In genomic region chr13:67148219-67148583, GRCh38 we compare ENCODE assay signal across 13 cellular contexts.
DNase-seq lines count a peak whose midpoint lies in the region; ATAC-seq and TF ChIP-seq lines count a peak whose summit lies in the region.
"Had no signal": no experiment of that assay in that cellular context is flagged by ENCODE, and none has a peak within 500 bp of the region (broad histone marks: within the 10 kb centered on the region; RNA-seq: fewer than 3 reads in every experiment).

No MANE protein-coding gene starts in this region.

- H3K27ac ChIP-seq in GM23338 (ENCODE audit: low read depth) (no peak overlapping the region), heart right ventricle (peak overlapping the region in 9 of 10 donors; percentile 38 to 85 (median 79))
- H3K27ac ChIP-seq: transverse colon had no signal

- ATAC-seq in GM23338 (no peak), heart right ventricle (peak in 4 of 8 donors; percentile 34 to 49 (median 46)), GM19455 (IDR thresholded peaks at IDR 0.05; ENCODE audit: unreplicated experiment) (no peak)
- ATAC-seq: natural killer cell had no signal

- intact Hi-C loops in heart right ventricle (cut with DNase I), result loop anchor here in 2 of 10 donors (5.0 kb wide), 2 partner anchors 66 to 74 kb away; no protein-coding TSS in a partner anchor
- intact Hi-C loops in activated CD4-positive, alpha-beta T cell treated with anti-CD3 and anti-CD28 coated beads, Interleukin-2, amount 10 ng/mL, durations not matched to agents 24 days and 14 days (cut with micrococcal nuclease), result no loop called here

- no peaks in the 10 kb centered on the region for H3K9me3 Mint-ChIP-seq in GM23338
- no peaks in the 10 kb centered on the region for H3K9me3 Mint-ChIP-seq in activated CD4-positive, alpha-beta T cell treated with anti-CD3 and anti-CD28 coated beads, Interleukin-2, amount 10 ng/mL, durations not matched to agents 24 days and 14 days
- H3K9me3 Mint-ChIP-seq: natural killer cell; T-helper 2 cell treated with Interferon-gamma antibody and Interleukin-4, amounts not matched to agents 5 μg/mL and 100 μg/mL, for 36 hours had no signal

- H3K4me3 ChIP-seq in GM23338, result no peak overlapping the region
- H3K4me3 ChIP-seq in heart right ventricle, result peak overlapping the region in 1 of 10 donors; percentile 29
- H3K4me3 ChIP-seq in retinal pigment epithelial cell (ENCODE audit: low read length), result no peak overlapping the region
- H3K4me3 ChIP-seq: transverse colon had no signal

- H3K4me3 Mint-ChIP-seq in GM23338, result no peak overlapping the region
- H3K4me3 Mint-ChIP-seq in activated CD4-positive, alpha-beta T cell treated with anti-CD3 and anti-CD28 coated beads, Interleukin-2, amount 10 ng/mL, durations not matched to agents 24 days and 14 days, result no peak overlapping the region
- H3K4me3 Mint-ChIP-seq: natural killer cell; T-helper 2 cell treated with Interferon-gamma antibody and Interleukin-4, amounts not matched to agents 5 μg/mL and 100 μg/mL, for 36 hours had no signal

- H3K9me2 ChIP-seq in GM23338 (ENCODE audit: insufficient read depth), result no peaks in the 10 kb centered on the region

- H3K79me2 ChIP-seq in GM23338 (replicated peaks; ENCODE audit: insufficient read depth), result no peaks in the 10 kb centered on the region

- no peaks in the 10 kb centered on the region for H3F3A ChIP-seq in GM23338 (replicated peaks; ENCODE audit: low read depth)

- no peaks in the 10 kb centered on the region for H4K20me1 ChIP-seq in GM23338 (replicated peaks; ENCODE audit: insufficient read depth)

- H3K36me3 ChIP-seq in GM23338 (ENCODE audit: insufficient read depth) (no peaks in the 10 kb centered on the region), heart right ventricle (no peaks in the 10 kb centered on the region)
- H3K36me3 ChIP-seq: transverse colon had no signal

- H3K27me3 Mint-ChIP-seq in GM23338 (ENCODE audit: insufficient read depth, low read depth, poor library complexity), result no peaks in the 10 kb centered on the region
- no peaks in the 10 kb centered on the region for H3K27me3 Mint-ChIP-seq in activated CD4-positive, alpha-beta T cell treated with anti-CD3 and anti-CD28 coated beads, Interleukin-2, amount 10 ng/mL, durations not matched to agents 24 days and 14 days

- no peaks in the 10 kb centered on the region for H3K9me3 ChIP-seq in heart right ventricle
- H3K9me3 ChIP-seq: transverse colon had no signal

- no peak overlapping the region for H2AFZ ChIP-seq in GM23338

- H3K27me3 ChIP-seq in GM23338 (ENCODE audit: insufficient read depth), result no peaks in the 10 kb centered on the region
- no peaks in the 10 kb centered on the region for H3K27me3 ChIP-seq in heart right ventricle
- H3K27me3 ChIP-seq: transverse colon had no signal

- H3K36me3 Mint-ChIP-seq in GM23338 (ENCODE audit: low read depth), result no peaks in the 10 kb centered on the region
- H3K36me3 Mint-ChIP-seq in activated CD4-positive, alpha-beta T cell treated with anti-CD3 and anti-CD28 coated beads, Interleukin-2, amount 10 ng/mL, durations not matched to agents 24 days and 14 days (ENCODE audit: low read depth), result no peaks in the 10 kb centered on the region
- H3K36me3 Mint-ChIP-seq: natural killer cell had no signal

- 0 out of 2 replicates have a peak overlapping the region, but pooled peaks have one; percentile 10 for H3K4me2 ChIP-seq in GM23338

- no peak for DNase-seq in GM23338 (ENCODE audit: low spot score)
- peak; percentile 54 for DNase-seq in amniotic epithelial cell (ENCODE audit: low read depth)
- no peak for DNase-seq in heart right ventricle
- peak; percentile 32 for DNase-seq in retinal pigment epithelial cell (ENCODE audit: low read depth)
- DNase-seq in activated CD4-positive, alpha-beta T cell treated with anti-CD3 and anti-CD28 coated beads, Interleukin-2, amount 10 ng/mL, durations not matched to agents 24 days and 14 days, result no peak
- no peak for DNase-seq in NCI-H1930 (lab: John Stamatoyannopoulos, UW)
- DNase-seq in DMS53 treated with DMSO at 0.1 percent for 48 hours (lab: John Stamatoyannopoulos, UW; ENCODE audit: unreplicated experiment), result no peak
- DNase-seq: anterior cingulate cortex, natural killer cell, NCI-H774, transverse colon had no signal

- 24 to 25% methylated on average over 1 of the region's 1 CpG for WGBS in heart right ventricle, 2 donors

- TF ChIP-seq CTCF in GM23338 (conservative IDR thresholded peaks at IDR 0.05; ENCODE audit: low read depth in 2 of 2) (no peak), heart right ventricle (IDR thresholded peaks at IDR 0.05) (no peak), retinal pigment epithelial cell (conservative IDR thresholded peaks at IDR 0.05; ENCODE audit: low read depth, low read length) (no peak)

- H3K4me1 Mint-ChIP-seq in GM23338, result peaks cover 26% of the 10 kb centered on the region
- H3K4me1 Mint-ChIP-seq in activated CD4-positive, alpha-beta T cell treated with anti-CD3 and anti-CD28 coated beads, Interleukin-2, amount 10 ng/mL, durations not matched to agents 24 days and 14 days, result no peaks in the 10 kb centered on the region
- H3K4me1 Mint-ChIP-seq: natural killer cell had no signal

- H3K27ac Mint-ChIP-seq in GM23338, result no peak overlapping the region
- H3K27ac Mint-ChIP-seq in activated CD4-positive, alpha-beta T cell treated with anti-CD3 and anti-CD28 coated beads, Interleukin-2, amount 10 ng/mL, durations not matched to agents 24 days and 14 days, result no peak overlapping the region
- H3K27ac Mint-ChIP-seq: natural killer cell; T-helper 2 cell treated with Interferon-gamma antibody and Interleukin-4, amounts not matched to agents 5 μg/mL and 100 μg/mL, for 36 hours had no signal

- peaks cover 14% of the 10 kb centered on the region for H3K4me1 ChIP-seq in GM23338 (ENCODE audit: insufficient read depth)
- peaks cover 0 to 54% (median 31%) of the 10 kb centered on the region in 9 donors for H3K4me1 ChIP-seq in heart right ventricle

TF ChIP-seq in GM23338, 12 proteins besides CTCF, POLR2A, EP300 and RAD21:
- TF ChIP-seq, protein P1, sequence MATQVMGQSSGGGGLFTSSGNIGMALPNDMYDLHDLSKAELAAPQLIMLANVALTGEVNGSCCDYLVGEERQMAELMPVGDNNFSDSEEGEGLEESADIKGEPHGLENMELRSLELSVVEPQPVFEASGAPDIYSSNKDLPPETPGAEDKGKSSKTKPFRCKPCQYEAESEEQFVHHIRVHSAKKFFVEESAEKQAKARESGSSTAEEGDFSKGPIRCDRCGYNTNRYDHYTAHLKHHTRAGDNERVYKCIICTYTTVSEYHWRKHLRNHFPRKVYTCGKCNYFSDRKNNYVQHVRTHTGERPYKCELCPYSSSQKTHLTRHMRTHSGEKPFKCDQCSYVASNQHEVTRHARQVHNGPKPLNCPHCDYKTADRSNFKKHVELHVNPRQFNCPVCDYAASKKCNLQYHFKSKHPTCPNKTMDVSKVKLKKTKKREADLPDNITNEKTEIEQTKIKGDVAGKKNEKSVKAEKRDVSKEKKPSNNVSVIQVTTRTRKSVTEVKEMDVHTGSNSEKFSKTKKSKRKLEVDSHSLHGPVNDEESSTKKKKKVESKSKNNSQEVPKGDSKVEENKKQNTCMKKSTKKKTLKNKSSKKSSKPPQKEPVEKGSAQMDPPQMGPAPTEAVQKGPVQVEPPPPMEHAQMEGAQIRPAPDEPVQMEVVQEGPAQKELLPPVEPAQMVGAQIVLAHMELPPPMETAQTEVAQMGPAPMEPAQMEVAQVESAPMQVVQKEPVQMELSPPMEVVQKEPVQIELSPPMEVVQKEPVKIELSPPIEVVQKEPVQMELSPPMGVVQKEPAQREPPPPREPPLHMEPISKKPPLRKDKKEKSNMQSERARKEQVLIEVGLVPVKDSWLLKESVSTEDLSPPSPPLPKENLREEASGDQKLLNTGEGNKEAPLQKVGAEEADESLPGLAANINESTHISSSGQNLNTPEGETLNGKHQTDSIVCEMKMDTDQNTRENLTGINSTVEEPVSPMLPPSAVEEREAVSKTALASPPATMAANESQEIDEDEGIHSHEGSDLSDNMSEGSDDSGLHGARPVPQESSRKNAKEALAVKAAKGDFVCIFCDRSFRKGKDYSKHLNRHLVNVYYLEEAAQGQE (IDR thresholded peaks at IDR 0.05; ENCODE audit: unreplicated experiment), result no peak
- TF ChIP-seq, protein P2, sequence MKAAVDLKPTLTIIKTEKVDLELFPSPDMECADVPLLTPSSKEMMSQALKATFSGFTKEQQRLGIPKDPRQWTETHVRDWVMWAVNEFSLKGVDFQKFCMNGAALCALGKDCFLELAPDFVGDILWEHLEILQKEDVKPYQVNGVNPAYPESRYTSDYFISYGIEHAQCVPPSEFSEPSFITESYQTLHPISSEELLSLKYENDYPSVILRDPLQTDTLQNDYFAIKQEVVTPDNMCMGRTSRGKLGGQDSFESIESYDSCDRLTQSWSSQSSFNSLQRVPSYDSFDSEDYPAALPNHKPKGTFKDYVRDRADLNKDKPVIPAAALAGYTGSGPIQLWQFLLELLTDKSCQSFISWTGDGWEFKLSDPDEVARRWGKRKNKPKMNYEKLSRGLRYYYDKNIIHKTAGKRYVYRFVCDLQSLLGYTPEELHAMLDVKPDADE (IDR thresholded peaks at IDR 0.05), result no peak
- TF ChIP-seq POLR2AphosphoS5 (IDR thresholded peaks at IDR 0.05; ENCODE audit: low read depth) (no peak), ZNF331 (CRISPR knock-in tag; IDR thresholded peaks at IDR 0.05; ENCODE audit: low read depth) (no peak), EZH2 (IDR thresholded peaks at IDR 0.05; ENCODE audit: low read depth, unreplicated experiment) (no peak), JUNB (IDR thresholded peaks at IDR 0.05; ENCODE audit: unreplicated experiment) (no peak)
TF ChIP-seq in GM23338: peak in this region for 0.

Comparison
In these comparisons a context has a peak if more than half of its experiments do, and no peak if none do; other contexts are left out.
1. DNase-seq: peak in amniotic epithelial cell (single experiment) and retinal pigment epithelial cell (single experiment); none in GM23338 (single experiment), heart right ventricle (0 of 2), activated CD4-positive, alpha-beta T cell treated with anti-CD3 and anti-CD28 coated beads, Interleukin-2, amount 10 ng/mL, durations not matched to agents 24 days and 14 days (single experiment), NCI-H1930 (0 of 2) and DMS53 treated with DMSO at 0.1 percent for 48 hours (single experiment).